Comparison of ENCODE assay signal across 23 cellular contexts in the genomic region with DNA sequence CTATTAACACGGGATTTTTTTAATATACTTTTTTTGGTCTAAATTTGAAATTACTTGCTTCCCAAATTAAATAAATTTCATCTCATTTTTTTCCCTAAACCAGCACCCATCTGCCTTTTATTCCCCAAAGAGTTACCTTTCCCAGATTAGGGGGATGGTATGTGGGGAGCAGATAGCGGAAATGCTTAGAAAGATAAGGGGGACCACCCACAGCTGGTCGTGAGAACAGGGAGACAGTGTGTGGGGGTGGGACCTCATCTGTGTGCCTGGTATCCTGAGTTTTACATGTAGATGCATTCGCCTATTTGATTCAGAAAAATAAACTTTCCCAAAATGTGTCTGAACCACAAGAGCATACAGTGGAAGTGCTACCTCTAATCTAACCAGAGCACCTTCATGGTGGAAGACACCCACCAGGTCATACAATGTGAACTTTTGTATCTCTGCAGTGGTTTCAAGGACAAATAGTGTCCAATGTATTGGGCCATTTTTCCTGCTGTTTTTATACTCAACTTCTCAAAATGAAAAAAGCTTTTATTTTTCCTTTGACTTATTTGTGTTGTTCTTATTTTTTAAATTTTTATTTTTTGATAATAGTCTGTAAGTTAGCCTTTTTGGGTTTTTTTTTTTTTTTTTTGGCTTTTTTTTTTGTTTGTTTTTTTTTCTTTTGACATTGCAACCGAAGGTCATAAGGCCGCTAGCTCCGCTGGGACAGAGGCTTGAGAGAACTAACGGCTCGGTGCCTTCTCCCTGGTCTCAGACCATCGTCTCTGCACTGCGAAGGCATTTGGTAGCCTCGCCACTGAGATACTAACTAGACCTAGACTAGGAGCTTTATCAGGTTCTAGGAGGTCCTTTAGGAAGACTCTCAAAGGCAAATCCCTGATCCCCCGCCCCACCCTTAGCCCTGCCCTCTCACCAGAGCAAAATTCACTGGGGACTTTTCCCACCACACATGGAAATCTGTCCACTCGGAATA.
"Had no signal": no experiment of that assay in that cellular context is flagged by ENCODE, and none has a peak within 500 bp of the region (broad histone marks: within the 10 kb centered on the region; RNA-seq: fewer than 3 reads in every experiment).

No MANE protein-coding gene starts in this region.

- H3K36me3 Mint-ChIP-seq: activated naive CD8-positive, alpha-beta T cell treated with anti-CD3 and anti-CD28 coated beads, Interleukin-2, amount 10 ng/mL, durations not matched to agents 7 days and 5 days had no signal

- H3K36me3 ChIP-seq: adrenal gland, Peyer's patch, SJCRH30 had no signal

- DNase-seq: activated CD4-positive, alpha-beta T cell treated with anti-CD3 and anti-CD28 coated beads for 4 hours; activated CD8-positive, alpha-beta memory T cell treated with anti-CD3 and anti-CD28 coated beads, Interleukin-2, amount 50 U/mL, for 4 hours; activated CD8-positive, alpha-beta T cell treated with anti-CD3 and anti-CD28 coated beads for 36 hours; activated naive CD4-positive, alpha-beta T cell treated with anti-CD3 and anti-CD28 coated beads, Interleukin-2, amount 50 U/mL, for 16 hours; activated naive CD8-positive, alpha-beta T cell treated with anti-CD3 and anti-CD28 coated beads, Interleukin-2, amount 10 ng/mL, durations not matched to agents 7 days and 5 days; adrenal gland; anterior cingulate cortex; caudate nucleus; NCI-H1092; NCI-H1417; NCI-H1930; NCI-H2171 treated with DMSO at 0.1 percent for 48 hours; NCI-H226; NCI-H526; NCI-H774; Peyer's patch; Right ventricle myocardium superior; SK-N-SH; T-helper 1 cell had no signal

- ATAC-seq: activated CD4-positive, CD25-positive, alpha-beta regulatory T cell treated with anti-CD3 and anti-CD28 coated beads, Interleukin-2, amount 50 U/mL, for 24 hours; activated CD8-positive, alpha-beta T cell treated with anti-CD3 and anti-CD28 coated beads for 36 hours had no signal

- H3K9me3 Mint-ChIP-seq: activated CD8-positive, alpha-beta T cell treated with anti-CD3 and anti-CD28 coated beads for 36 hours; activated naive CD8-positive, alpha-beta T cell treated with anti-CD3 and anti-CD28 coated beads, Interleukin-2, amount 10 ng/mL, durations not matched to agents 7 days and 5 days had no signal

- H3K9me2 ChIP-seq: SK-N-SH had no signal

- H3K27me3 Mint-ChIP-seq: activated CD8-positive, alpha-beta T cell treated with anti-CD3 and anti-CD28 coated beads for 36 hours; activated naive CD8-positive, alpha-beta T cell treated with anti-CD3 and anti-CD28 coated beads, Interleukin-2, amount 10 ng/mL, durations not matched to agents 7 days and 5 days had no signal

- H3K4me1 ChIP-seq: Peyer's patch had no signal

- H3K27me3 ChIP-seq: adrenal gland, Peyer's patch, SJCRH30 had no signal

- H3K27ac Mint-ChIP-seq: activated CD8-positive, alpha-beta T cell treated with anti-CD3 and anti-CD28 coated beads for 36 hours; activated naive CD8-positive, alpha-beta T cell treated with anti-CD3 and anti-CD28 coated beads, Interleukin-2, amount 10 ng/mL, durations not matched to agents 7 days and 5 days had no signal

- H3K4me3 Mint-ChIP-seq: activated CD8-positive, alpha-beta T cell treated with anti-CD3 and anti-CD28 coated beads for 36 hours; activated naive CD8-positive, alpha-beta T cell treated with anti-CD3 and anti-CD28 coated beads, Interleukin-2, amount 10 ng/mL, durations not matched to agents 7 days and 5 days had no signal

- H3K4me2 ChIP-seq: SK-N-SH had no signal

- H3K4me3 ChIP-seq: adrenal gland, Peyer's patch, SJCRH30 had no signal

- H3K9me3 ChIP-seq: adrenal gland, Peyer's patch, SJCRH30, SK-N-SH had no signal

- H3K27ac ChIP-seq: Peyer's patch, RWPE1, SJCRH30, VCaP had no signal

- H3K9ac ChIP-seq: SK-N-SH had no signal
